In the genomic region with DNA sequence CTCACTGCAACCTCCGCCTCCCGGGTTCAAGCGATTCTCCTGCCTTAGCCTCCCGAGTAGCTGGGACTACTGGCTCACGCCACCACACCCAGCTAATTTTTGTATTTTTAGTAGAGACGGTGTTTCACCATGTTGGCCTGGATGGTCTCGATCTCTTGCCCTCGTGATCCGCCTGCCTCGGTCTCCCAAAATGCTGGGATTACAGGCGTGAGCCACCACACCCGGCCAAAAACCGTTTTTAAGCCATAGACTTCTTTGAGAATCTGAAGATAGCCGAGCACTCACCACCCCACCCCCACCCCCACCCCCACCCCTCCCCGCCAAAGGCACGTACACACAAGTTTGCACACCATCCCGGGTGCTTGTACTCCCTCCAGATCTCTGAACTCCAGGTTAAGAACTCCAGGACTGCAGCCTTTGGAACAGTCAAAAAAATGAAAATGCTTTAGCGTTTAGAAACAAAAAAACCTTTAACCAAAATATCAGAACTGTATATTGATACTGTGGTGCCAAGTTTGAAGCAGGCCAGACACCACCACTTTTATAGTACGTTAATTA, we compare ENCODE assay signal across 9 cellular contexts. TPM values are rescaled to one million over a fixed set of nuclear protein-coding genes. Genes with fewer than 3 reads are reported as not detected.
DNase-seq lines count a peak whose midpoint lies in the region; ATAC-seq and TF ChIP-seq lines count a peak whose summit lies in the region.
"Had no signal": no experiment of that assay in that cellular context is flagged by ENCODE, and none has a peak within 500 bp of the region (broad histone marks: within the 10 kb centered on the region; RNA-seq: fewer than 3 reads in every experiment).

No MANE protein-coding gene starts in this region.

- H3K36me3 ChIP-seq in Panc1 (ENCODE audit: control insufficient read depth, insufficient read depth, low read length) (peaks cover 5% of the 10 kb centered on the region), prostate gland (no peaks in the 10 kb centered on the region)

- no peaks in the 10 kb centered on the region for H3K9me3 ChIP-seq in Panc1 (ENCODE audit: control insufficient read depth, insufficient read depth, low read depth, low read length)
- H3K9me3 ChIP-seq in prostate gland = no peaks in the 10 kb centered on the region

- intact Hi-C loops in Panc1 (cut with micrococcal nuclease; ENCODE audit: unreplicated experiment) = no loop called here
- intact Hi-C loops in prostate gland (cut with DNase I) = loop anchor here (5.0 kb wide), 2 partner anchors 61 to 84 kb away; partner anchors contain the start of genes PI4KA, SNAP29 and THAP7

- no peak for ATAC-seq in Panc1
- no peak for ATAC-seq in GM18873 (IDR thresholded peaks at IDR 0.05; ENCODE audit: low FRiP score, unreplicated experiment)
- no peak for ATAC-seq in HG02759 (IDR thresholded peaks at IDR 0.05; ENCODE audit: unreplicated experiment)

- H3K27ac ChIP-seq in Panc1 (ENCODE audit: low read length) (peak overlapping the region; percentile 91), prostate gland (peak overlapping the region; percentile 94 to 97)

- POLR2A ChIA-PET in Panc1 (lab: Charles Lee) = interaction anchor here (0.6 kb wide), 1 partner anchor 25 kb away, joined by 5 read pairs; no protein-coding TSS in a partner anchor

- H3K4me1 ChIP-seq in Panc1 (ENCODE audit: control insufficient read depth, insufficient read depth, low read length) (peaks cover 12% of the 10 kb centered on the region), prostate gland (replicated peaks) (peaks cover 8% of the 10 kb centered on the region)

- CTCF ChIA-PET in Panc1 (lab: Charles Lee) = no interaction called here

- H3K27me3 ChIP-seq in Panc1 (ENCODE audit: control insufficient read depth, insufficient read depth, low read length) (no peaks in the 10 kb centered on the region), prostate gland (replicated peaks; ENCODE audit: insufficient read depth) (no peaks in the 10 kb centered on the region)

- DNase-seq in GM03348 (ENCODE audit: low spot score) (peak; percentile 27), Panc1 (ENCODE audit: low read depth, low spot score) (no peak), epithelial cell of proximal tubule (ENCODE audit: low read depth) (no peak), prostate gland (ENCODE audit: low spot score) (no peak), iPS-NIHi7 (ENCODE audit: extremely low spot score) (no peak)
- no peak for DNase-seq in activated CD4-positive, CD25-positive, alpha-beta regulatory T cell treated with anti-CD3 and anti-CD28 coated beads, Interleukin-2, amount 50 U/mL, for 72 hours
- DNase-seq: NCI-H774 had no signal

- no TSS peak for BruUV-seq in Panc1 (replicated peaks; lab: Mats Ljungman, UMichigan)

- no peak for TF ChIP-seq CTCF in Panc1 (IDR thresholded peaks at IDR 0.05)
- TF ChIP-seq CTCF in epithelial cell of proximal tubule (conservative IDR thresholded peaks at IDR 0.05; ENCODE audit: low read depth, low read length) = no peak
- TF ChIP-seq CTCF in prostate gland (IDR thresholded peaks at IDR 0.05) = no peak

- peak overlapping the region; percentile 80 to 89 for H3K4me3 ChIP-seq in Panc1 (ENCODE audit: low read depth in 2 of 2, low read length in 2 of 2)
- H3K4me3 ChIP-seq in epithelial cell of proximal tubule (ENCODE audit: low read depth, low read length) = peak overlapping the region; percentile 98
- H3K4me3 ChIP-seq in prostate gland = peak overlapping the region; percentile 90 to 93

- TF ChIP-seq POLR2A in prostate gland (IDR thresholded peaks at IDR 0.05) = no peak

- in situ Hi-C loops in Panc1 (cut with HindIII; ENCODE audit: low pct_unique_long_range_greater_than_20kb, low sequenced_read_pairs) = no loop called here

- WGBS in prostate gland = under 1% methylated on average over 19 of the region's 19 CpGs

RNA-seq across cellular contexts. Expression of gene CRKL, which starts 1.5 kb away (rescaled TPM):
- total RNA-seq in Panc1 (2021; ENCODE audit: unreplicated experiment) (59.4 TPM), epithelial cell of proximal tubule (42.6 and 53.6 TPM in 2 replicates), prostate gland (10 to 100 TPM; 41.6 to 72.0 TPM)
- polyA plus RNA-seq in Panc1 (2012; ENCODE audit: insufficient read length) = 24.6 TPM

RNA-seq across cellular contexts. Expression of gene AIFM3, which starts 48.3 kb away (rescaled TPM):
- total RNA-seq in Panc1 (2021; ENCODE audit: unreplicated experiment) (2.7 TPM), epithelial cell of proximal tubule (0.65 and 1.8 TPM in 2 replicates), prostate gland (1 to 10 TPM; 1.4 to 1.8 TPM)
- polyA plus RNA-seq in Panc1 (2012; ENCODE audit: insufficient read length) = 3.0 TPM

RNA-seq across cellular contexts. Expression of gene SNAP29, which starts 59.9 kb away (rescaled TPM):
- total RNA-seq in Panc1 (2021; ENCODE audit: unreplicated experiment) (24.5 TPM), epithelial cell of proximal tubule (13.0 and 16.0 TPM in 2 replicates), prostate gland (10 to 100 TPM; 19.1 to 24.1 TPM)
- 29.0 TPM for polyA plus RNA-seq in Panc1 (2012; ENCODE audit: insufficient read length)
